In genomic region chr1:14318830-14319229, GRCh38 we compare ENCODE assay signal across 1 cellular context.
A peak's percentile ranks its signal among the peaks of the same experiment; 100 is the strongest.
TF ChIP-seq lines count a peak whose summit lies in the region.

No MANE protein-coding gene starts in this region.

TF ChIP-seq in HEK293, 187 proteins besides CTCF, POLR2A, EP300 and RAD21 (continued from another document and continues in another):
- TF ChIP-seq, protein P1, sequence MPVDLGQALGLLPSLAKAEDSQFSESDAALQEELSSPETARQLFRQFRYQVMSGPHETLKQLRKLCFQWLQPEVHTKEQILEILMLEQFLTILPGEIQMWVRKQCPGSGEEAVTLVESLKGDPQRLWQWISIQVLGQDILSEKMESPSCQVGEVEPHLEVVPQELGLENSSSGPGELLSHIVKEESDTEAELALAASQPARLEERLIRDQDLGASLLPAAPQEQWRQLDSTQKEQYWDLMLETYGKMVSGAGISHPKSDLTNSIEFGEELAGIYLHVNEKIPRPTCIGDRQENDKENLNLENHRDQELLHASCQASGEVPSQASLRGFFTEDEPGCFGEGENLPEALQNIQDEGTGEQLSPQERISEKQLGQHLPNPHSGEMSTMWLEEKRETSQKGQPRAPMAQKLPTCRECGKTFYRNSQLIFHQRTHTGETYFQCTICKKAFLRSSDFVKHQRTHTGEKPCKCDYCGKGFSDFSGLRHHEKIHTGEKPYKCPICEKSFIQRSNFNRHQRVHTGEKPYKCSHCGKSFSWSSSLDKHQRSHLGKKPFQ (tag by site-specific recombination; IDR thresholded peaks at IDR 0.05), result no peak
- no peak for TF ChIP-seq IKZF3 (tag by site-specific recombination; IDR thresholded peaks at IDR 0.05)
- TF ChIP-seq ZNF600 (tag by site-specific recombination; IDR thresholded peaks at IDR 0.05), result no peak
- no peak for TF ChIP-seq ZNF10 (tag by site-specific recombination; IDR thresholded peaks at IDR 0.05)
- TF ChIP-seq PRDM2 (tag by site-specific recombination; IDR thresholded peaks at IDR 0.05; ENCODE audit: borderline replicate concordance), result no peak
- no peak for TF ChIP-seq ZNF777 (tag by site-specific recombination; IDR thresholded peaks at IDR 0.05; ENCODE audit: borderline replicate concordance)
- no peak for TF ChIP-seq BCL6B (tag by site-specific recombination; IDR thresholded peaks at IDR 0.05)
- TF ChIP-seq ZNF311 (tag by site-specific recombination; IDR thresholded peaks at IDR 0.05; ENCODE audit: borderline replicate concordance), result no peak
- TF ChIP-seq PRDM1 (tag by site-specific recombination; IDR thresholded peaks at IDR 0.05), result no peak
- no peak for TF ChIP-seq ZNF211 (tag by site-specific recombination; IDR thresholded peaks at IDR 0.05; ENCODE audit: low read depth)
- TF ChIP-seq TSHZ1 (tag by site-specific recombination; IDR thresholded peaks at IDR 0.05; ENCODE audit: borderline replicate concordance), result no peak
- no peak for TF ChIP-seq ZNF521 (tag by site-specific recombination; IDR thresholded peaks at IDR 0.05)
- no peak for TF ChIP-seq ZBTB7A (tag by site-specific recombination; IDR thresholded peaks at IDR 0.05; ENCODE audit: low read depth)
- TF ChIP-seq ZNF561 (tag by site-specific recombination; IDR thresholded peaks at IDR 0.05; ENCODE audit: borderline replicate concordance), result no peak
- TF ChIP-seq ZNF510 (tag by site-specific recombination; IDR thresholded peaks at IDR 0.05; ENCODE audit: insufficient replicate concordance), result peak; percentile 77
- no peak for TF ChIP-seq ZFP69B (tag by site-specific recombination; IDR thresholded peaks at IDR 0.05)
- TF ChIP-seq ZNF629 (tag by site-specific recombination; IDR thresholded peaks at IDR 0.05), result peak; percentile 36; the same call in 1 of the 2 replicates
- no peak for TF ChIP-seq ZNF23 (tag by site-specific recombination; IDR thresholded peaks at IDR 0.05; ENCODE audit: borderline replicate concordance)
- no peak for TF ChIP-seq PRDM4 (tag by site-specific recombination; IDR thresholded peaks at IDR 0.05)
- no peak for TF ChIP-seq ZNF37A (tag by site-specific recombination; IDR thresholded peaks at IDR 0.05)
- TF ChIP-seq ZEB2 (tag by site-specific recombination; IDR thresholded peaks at IDR 0.05), result no peak
- TF ChIP-seq ZNF654 (tag by site-specific recombination; IDR thresholded peaks at IDR 0.05; ENCODE audit: low read depth), result peak; percentile 27; the same call in 1 of the 2 replicates
- TF ChIP-seq ZNF121 (tag by site-specific recombination; IDR thresholded peaks at IDR 0.05), result 0 out of 2 replicates have a peak, but pooled peaks have one; percentile 16
- TF ChIP-seq ZNF398 (tag by site-specific recombination; IDR thresholded peaks at IDR 0.05), result no peak
- no peak for TF ChIP-seq ZNF274 (IDR thresholded peaks at IDR 0.05; ENCODE audit: low read length)
- no peak for TF ChIP-seq ZNF274 (tag by site-specific recombination; IDR thresholded peaks at IDR 0.05; ENCODE audit: borderline replicate concordance)
- no peak for TF ChIP-seq BCL11B (tag by site-specific recombination; IDR thresholded peaks at IDR 0.05; ENCODE audit: low read depth)
- no peak for TF ChIP-seq SETDB1 (IDR thresholded peaks at IDR 0.05; ENCODE audit: insufficient read length, low read length)
- no peak for TF ChIP-seq ZNF549 (tag by site-specific recombination; IDR thresholded peaks at IDR 0.05)
- no peak for TF ChIP-seq SP2 (tag by site-specific recombination; IDR thresholded peaks at IDR 0.05)
- TF ChIP-seq, protein P2, sequence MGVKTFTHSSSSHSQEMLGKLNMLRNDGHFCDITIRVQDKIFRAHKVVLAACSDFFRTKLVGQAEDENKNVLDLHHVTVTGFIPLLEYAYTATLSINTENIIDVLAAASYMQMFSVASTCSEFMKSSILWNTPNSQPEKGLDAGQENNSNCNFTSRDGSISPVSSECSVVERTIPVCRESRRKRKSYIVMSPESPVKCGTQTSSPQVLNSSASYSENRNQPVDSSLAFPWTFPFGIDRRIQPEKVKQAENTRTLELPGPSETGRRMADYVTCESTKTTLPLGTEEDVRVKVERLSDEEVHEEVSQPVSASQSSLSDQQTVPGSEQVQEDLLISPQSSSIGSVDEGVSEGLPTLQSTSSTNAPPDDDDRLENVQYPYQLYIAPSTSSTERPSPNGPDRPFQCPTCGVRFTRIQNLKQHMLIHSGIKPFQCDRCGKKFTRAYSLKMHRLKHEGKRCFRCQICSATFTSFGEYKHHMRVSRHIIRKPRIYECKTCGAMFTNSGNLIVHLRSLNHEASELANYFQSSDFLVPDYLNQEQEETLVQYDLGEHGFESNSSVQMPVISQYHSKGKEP (tag by site-specific recombination; IDR thresholded peaks at IDR 0.05), result no peak
- TF ChIP-seq ZNF16 (tag by site-specific recombination; IDR thresholded peaks at IDR 0.05; ENCODE audit: low read depth), result no peak
- TF ChIP-seq ZFHX2 (tag by site-specific recombination; conservative IDR thresholded peaks at IDR 0.05), result no peak
- TF ChIP-seq ZNF660 (tag by site-specific recombination; IDR thresholded peaks at IDR 0.05), result no peak
- TF ChIP-seq ZNF266 (tag by site-specific recombination; IDR thresholded peaks at IDR 0.05; ENCODE audit: low read depth), result 0 out of 2 replicates have a peak, but pooled peaks have one; percentile 42
- TF ChIP-seq, protein P3, sequence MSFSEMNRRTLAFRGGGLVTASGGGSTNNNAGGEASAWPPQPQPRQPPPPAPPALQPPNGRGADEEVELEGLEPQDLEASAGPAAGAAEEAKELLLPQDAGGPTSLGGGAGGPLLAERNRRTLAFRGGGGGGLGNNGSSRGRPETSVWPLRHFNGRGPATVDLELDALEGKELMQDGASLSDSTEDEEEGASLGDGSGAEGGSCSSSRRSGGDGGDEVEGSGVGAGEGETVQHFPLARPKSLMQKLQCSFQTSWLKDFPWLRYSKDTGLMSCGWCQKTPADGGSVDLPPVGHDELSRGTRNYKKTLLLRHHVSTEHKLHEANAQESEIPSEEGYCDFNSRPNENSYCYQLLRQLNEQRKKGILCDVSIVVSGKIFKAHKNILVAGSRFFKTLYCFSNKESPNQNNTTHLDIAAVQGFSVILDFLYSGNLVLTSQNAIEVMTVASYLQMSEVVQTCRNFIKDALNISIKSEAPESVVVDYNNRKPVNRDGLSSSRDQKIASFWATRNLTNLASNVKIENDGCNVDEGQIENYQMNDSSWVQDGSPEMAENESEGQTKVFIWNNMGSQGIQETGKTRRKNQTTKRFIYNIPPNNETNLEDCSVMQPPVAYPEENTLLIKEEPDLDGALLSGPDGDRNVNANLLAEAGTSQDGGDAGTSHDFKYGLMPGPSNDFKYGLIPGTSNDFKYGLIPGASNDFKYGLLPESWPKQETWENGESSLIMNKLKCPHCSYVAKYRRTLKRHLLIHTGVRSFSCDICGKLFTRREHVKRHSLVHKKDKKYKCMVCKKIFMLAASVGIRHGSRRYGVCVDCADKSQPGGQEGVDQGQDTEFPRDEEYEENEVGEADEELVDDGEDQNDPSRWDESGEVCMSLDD (tag by site-specific recombination; IDR thresholded peaks at IDR 0.05), result no peak
- no peak for TF ChIP-seq ZFP41 (tag by site-specific recombination; IDR thresholded peaks at IDR 0.05; ENCODE audit: borderline replicate concordance)
